In genomic region chr12:67986632-67987031, GRCh38 we compare ENCODE assay signal across 21 cellular contexts. TPM values are rescaled to one million over a fixed set of nuclear protein-coding genes. Genes with fewer than 3 reads are reported as not detected.
A peak's percentile ranks its signal among the peaks of the same experiment; 100 is the strongest.
DNase-seq lines count a peak whose midpoint lies in the region; ATAC-seq, FAIRE-seq and TF ChIP-seq lines count a peak whose summit lies in the region.
"Had no signal": no experiment of that assay in that cellular context is flagged by ENCODE, and none has a peak within 500 bp of the region (broad histone marks: within the 10 kb centered on the region; RNA-seq: fewer than 3 reads in every experiment).

No MANE protein-coding gene starts in this region.

- no peak overlapping the region for H3K4me3 ChIP-seq in pancreas
- H3K4me3 ChIP-seq: BLaER1, GM23338 had no signal

- no peak overlapping the region for H3K27ac ChIP-seq in pancreas
- H3K27ac ChIP-seq: BLaER1 had no signal

- intact Hi-C loops in pancreas (cut with DNase I): no loop called here

- TF ChIP-seq CTCF in pancreas (IDR thresholded peaks at IDR 0.05): no peak

- DNase-seq in NCI-H2171 treated with DMSO at 0.1 percent for 48 hours (lab: John Stamatoyannopoulos, UW) (peak; percentile 8), NCI-H2171 (lab: John Stamatoyannopoulos, UW) (no peak), amniotic epithelial cell (ENCODE audit: low read depth) (peak; percentile 30), pancreas (no peak), dedifferentiated amniotic fluid mesenchymal stem cell (ENCODE audit: extremely low spot score) (no peak)
- DNase-seq: 8988T; CD4-positive, alpha-beta memory T cell; DND-41; HFFc6 had no signal

- no peaks in the 10 kb centered on the region for H3K9me3 ChIP-seq in pancreas

- no peaks in the 10 kb centered on the region for H3K27me3 ChIP-seq in pancreas
- H3K27me3 ChIP-seq: BLaER1 had no signal

- FAIRE-seq in islet of Langerhans (lab: Jason Lieb, UNC) (peak; percentile 51), pancreas (lab: Jason Lieb, UNC) (no peak)
- FAIRE-seq: G401.6, GM12892, H54, HepG2 had no signal

- no peaks in the 10 kb centered on the region for H3K4me1 ChIP-seq in pancreas

- no peaks in the 10 kb centered on the region for H3K36me3 ChIP-seq in pancreas
- H3K36me3 ChIP-seq: BLaER1 had no signal

- no peak for ATAC-seq in pancreas
- no peak for ATAC-seq in GM18498 (IDR thresholded peaks at IDR 0.05; ENCODE audit: unreplicated experiment)
- ATAC-seq: GM23338, HCT116, HepG2 had no signal

RNA-seq across cellular contexts. Expression of gene IFNG-AS1, which starts 2.6 kb away (rescaled TPM):
- total RNA-seq in pancreas: under 1 TPM in 2 of 6 donors, not detected in 4; 0.22 to 0.29 TPM
- polyA plus RNA-seq in pancreas: not detected
- total RNA-seq: A673, GM23338, HepG2, HFFc6 had no signal
- polyA plus RNA-seq: AG04450, CD14-positive monocyte, GM23338, HepG2 had no signal

Comparison
In these comparisons a context has a peak if more than half of its experiments do, and no peak if none do; other contexts are left out.
1. DNase-seq: peak in NCI-H2171 treated with DMSO at 0.1 percent for 48 hours (single experiment) and amniotic epithelial cell (single experiment); none in NCI-H2171 (single experiment), pancreas (0 of 6) and dedifferentiated amniotic fluid mesenchymal stem cell (single experiment).